15 cellular contexts compared by ENCODE assay signal in genomic region chr18:59908790-59909189, GRCh38. TPM values are rescaled to one million over a fixed set of nuclear protein-coding genes. Genes with fewer than 3 reads are reported as not detected.
A peak's percentile ranks its signal among the peaks of the same experiment; 100 is the strongest.
DNase-seq lines count a peak whose midpoint lies in the region; ATAC-seq and TF ChIP-seq lines count a peak whose summit lies in the region.
"Had no signal": no experiment of that assay in that cellular context is flagged by ENCODE, and none has a peak within 500 bp of the region (broad histone marks: within the 10 kb centered on the region; RNA-seq: fewer than 3 reads in every experiment).

No MANE protein-coding gene starts in this region.

- no peak for ATAC-seq in HG02678 (IDR thresholded peaks at IDR 0.05; ENCODE audit: unreplicated experiment)
- no peak for ATAC-seq in right cardiac atrium
- ATAC-seq: lower lobe of right lung had no signal

- H3K36me3 ChIP-seq in OCI-LY1 (ENCODE audit: insufficient read depth, low read length) = peaks cover 15% of the 10 kb centered on the region
- no peaks in the 10 kb centered on the region for H3K36me3 ChIP-seq in osteoblast (ENCODE audit: insufficient read depth, low read length)
- H3K36me3 ChIP-seq: lower lobe of right lung, pancreas had no signal

- H3F3A ChIP-seq in OCI-LY1 (ENCODE audit: insufficient read depth, low read length) = peaks cover 17% of the 10 kb centered on the region

- no peak overlapping the region for H2AFZ ChIP-seq in OCI-LY1 (ENCODE audit: low read length)
- peak overlapping the region; percentile 42 for H2AFZ ChIP-seq in osteoblast (ENCODE audit: low read length)

- H3K27me3 ChIP-seq in OCI-LY1 (ENCODE audit: insufficient read depth, low read length) (no peaks in the 10 kb centered on the region), osteoblast (ENCODE audit: insufficient read depth, low read length) (no peaks in the 10 kb centered on the region), right cardiac atrium (ENCODE audit: control insufficient read depth, insufficient read depth) (no peaks in the 10 kb centered on the region)

- WGBS in right cardiac atrium = 48% methylated on average over 7 of the region's 7 CpGs

- no peak for TF ChIP-seq CTCF in OCI-LY1 (IDR thresholded peaks at IDR 0.05; ENCODE audit: low read length)
- TF ChIP-seq CTCF in choroid plexus epithelial cell (conservative IDR thresholded peaks at IDR 0.05; ENCODE audit: low read depth, low read length) = no peak
- no peak for TF ChIP-seq CTCF in osteoblast (IDR thresholded peaks at IDR 0.05; ENCODE audit: extremely low read depth, low read depth, low read length)

- peak; percentile 58 for DNase-seq in ELR (ENCODE audit: low read depth)
- DNase-seq in choroid plexus epithelial cell (ENCODE audit: low read depth) = peak; percentile 78
- DNase-seq in osteoblast (ENCODE audit: insufficient read length, low spot score, missing footprints) = no peak
- DNase-seq in right cardiac atrium = no peak
- DNase-seq in GDM1 (lab: John Stamatoyannopoulos, UW) = no peak
- DNase-seq in stimulated activated CD4-positive, alpha-beta T cell treated with anti-CD3 and anti-CD28 coated beads, Interleukin-1b, Interleukin-23, amount 100 ng/mL, for 48 hours = no peak
- DNase-seq: anterior cingulate cortex; effector CD8-positive, alpha-beta T cell; KG1; lower lobe of right lung; pancreas; stimulated activated CD4-positive, alpha-beta T cell treated with anti-CD3 and anti-CD28 coated beads, Interleukin-4, amount 100 ng/mL, for 24 hours; T1000 had no signal

- peak overlapping the region; percentile 37 for H3K4me2 ChIP-seq in OCI-LY1 (ENCODE audit: low read length)
- H3K4me2 ChIP-seq in osteoblast (ENCODE audit: insufficient read depth, low read length) = peak overlapping the region; percentile 56

- H3K79me2 ChIP-seq in OCI-LY1 (ENCODE audit: insufficient read depth, low read length) = peaks cover 4% of the 10 kb centered on the region
- no peaks in the 10 kb centered on the region for H3K79me2 ChIP-seq in osteoblast (ENCODE audit: insufficient read depth, low read length)

- no peak overlapping the region for H3K4me3 ChIP-seq in OCI-LY1 (ENCODE audit: low read depth, low read length, poor library complexity, severe bottlenecking)
- H3K4me3 ChIP-seq in choroid plexus epithelial cell (ENCODE audit: low read depth, low read length) = no peak overlapping the region
- peak overlapping the region; percentile 12 for H3K4me3 ChIP-seq in osteoblast (ENCODE audit: insufficient read depth, low read length)
- no peak overlapping the region for H3K4me3 ChIP-seq in right cardiac atrium (ENCODE audit: low read length)
- H3K4me3 ChIP-seq: lower lobe of right lung, pancreas had no signal

- intact Hi-C loops in right cardiac atrium (cut with DNase I) = no loop called here

- H3K9me3 ChIP-seq in OCI-LY1 (ENCODE audit: low read length) (no peaks in the 10 kb centered on the region), osteoblast (ENCODE audit: low read depth, low read length) (peaks cover 2% of the 10 kb centered on the region), right cardiac atrium (ENCODE audit: control insufficient read depth, low read length) (no peaks in the 10 kb centered on the region)
- H3K9me3 ChIP-seq: lower lobe of right lung, pancreas had no signal

- H3K9me2 ChIP-seq in OCI-LY1 (ENCODE audit: low read depth, low read length) = no peaks in the 10 kb centered on the region

- H3K4me1 ChIP-seq in OCI-LY1 (ENCODE audit: insufficient read depth, low read length, severe bottlenecking) = peaks cover 78% of the 10 kb centered on the region
- peaks cover 38% of the 10 kb centered on the region for H3K4me1 ChIP-seq in osteoblast (ENCODE audit: insufficient read depth, low read length)
- no peaks in the 10 kb centered on the region for H3K4me1 ChIP-seq in right cardiac atrium (ENCODE audit: control insufficient read depth, insufficient read depth, low read length)
- H3K4me1 ChIP-seq: pancreas had no signal

- H3K27ac ChIP-seq in OCI-LY1 (ENCODE audit: low read depth, low read length, poor library complexity, severe bottlenecking) = peak overlapping the region; percentile 96
- peak overlapping the region; percentile 76 for H3K27ac ChIP-seq in osteoblast (ENCODE audit: low read depth, low read length)
- no peak overlapping the region for H3K27ac ChIP-seq in right cardiac atrium (ENCODE audit: low read length)
- H3K27ac ChIP-seq: lower lobe of right lung, pancreas had no signal

- H4K20me1 ChIP-seq in OCI-LY1 (ENCODE audit: insufficient read depth, low read length) = no peaks in the 10 kb centered on the region
- no peaks in the 10 kb centered on the region for H4K20me1 ChIP-seq in osteoblast (ENCODE audit: insufficient read depth, low read length)

- H3K9ac ChIP-seq in OCI-LY1 (ENCODE audit: low read length) = peak overlapping the region; percentile 40

RNA-seq across cellular contexts. Expression of gene PMAIP1, which starts 9.0 kb away (rescaled TPM):
- total RNA-seq in osteoblast = 3.5 and 4.0 TPM in 2 replicates
- under 1 TPM in 2 of 4 donors, not detected in 2; 0.22 to 0.24 TPM for total RNA-seq in right cardiac atrium
- polyA plus RNA-seq in right cardiac atrium = 0.18 TPM

Comparison
In these comparisons a context has a peak if more than half of its experiments do, and no peak if none do; other contexts are left out.
1. DNase-seq: peak in ELR (single experiment) and choroid plexus epithelial cell (single experiment); none in osteoblast (single experiment), right cardiac atrium (0 of 3), GDM1 (single experiment) and stimulated activated CD4-positive, alpha-beta T cell treated with anti-CD3 and anti-CD28 coated beads, Interleukin-1b, Interleukin-23, amount 100 ng/mL, for 48 hours (single experiment).